In the genomic region with DNA sequence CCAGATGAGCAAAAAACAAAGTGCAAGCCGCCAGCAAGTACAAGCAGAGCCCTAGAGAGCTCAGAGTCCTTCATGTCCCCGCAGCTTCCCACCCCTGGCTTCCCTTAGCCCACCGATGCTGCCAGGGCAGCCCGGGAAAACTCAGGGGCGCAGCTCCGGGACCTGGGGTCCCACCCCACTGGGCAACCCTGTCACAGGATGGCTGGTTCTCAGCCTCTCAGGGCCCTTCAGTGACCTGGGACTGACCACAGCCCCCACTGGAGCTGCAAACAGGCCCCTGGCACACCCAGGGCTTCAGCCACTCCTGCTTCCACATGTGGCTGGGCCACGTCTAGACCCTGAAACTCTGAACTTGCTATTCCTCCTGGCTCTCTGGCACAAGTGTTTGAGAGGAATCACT, we compare ENCODE assay signal across 16 cellular contexts. TPM values are rescaled to one million over a fixed set of nuclear protein-coding genes. Genes with fewer than 3 reads are reported as not detected.
DNase-seq lines count a peak whose midpoint lies in the region; ATAC-seq and TF ChIP-seq lines count a peak whose summit lies in the region.
"Had no signal": no experiment of that assay in that cellular context is flagged by ENCODE, and none has a peak within 500 bp of the region (broad histone marks: within the 10 kb centered on the region; RNA-seq: fewer than 3 reads in every experiment).

No MANE protein-coding gene starts in this region.

- H3K27ac ChIP-seq in lower lobe of right lung: no peak overlapping the region
- H3K27ac ChIP-seq in spleen: no peak overlapping the region
- no peak overlapping the region for H3K27ac ChIP-seq in gastrocnemius medialis
- H3K27ac ChIP-seq: A549 had no signal

- peak; percentile 25 for DNase-seq in natural killer cell treated with Interleukin-12 subunit alpha and Interleukin-12 subunit beta and Interleukin-15 and Interleukin-18, amount 100 ng/mL, for 72 hours (ENCODE audit: low spot score)
- DNase-seq in natural killer cell (no peak), lower lobe of right lung (peak; percentile 29), spleen (peak; percentile 49), gastrocnemius medialis (no peak), left colon (no peak)
- DNase-seq: BE2C; CD8-positive, alpha-beta T cell; COR-L47; DMS153; DMS79 treated with DMSO at 0.1 percent for 48 hours; EL; H7 had no signal

- no peak overlapping the region for H3K27ac Mint-ChIP-seq in natural killer cell treated with Interleukin-12 subunit alpha and Interleukin-12 subunit beta and Interleukin-15 and Interleukin-18, amount 100 ng/mL, for 72 hours
- no peak overlapping the region for H3K27ac Mint-ChIP-seq in natural killer cell
- H3K27ac Mint-ChIP-seq: CD14-positive monocyte; CD8-positive, alpha-beta T cell; GM23338 had no signal

- H3K4me3 Mint-ChIP-seq in natural killer cell treated with Interleukin-12 subunit alpha and Interleukin-12 subunit beta and Interleukin-15 and Interleukin-18, amount 100 ng/mL, for 72 hours: no peak overlapping the region
- H3K4me3 Mint-ChIP-seq in natural killer cell: no peak overlapping the region
- H3K4me3 Mint-ChIP-seq: CD14-positive monocyte; CD8-positive, alpha-beta T cell; GM23338 had no signal

- no peak for TF ChIP-seq POLR2A in spleen (IDR thresholded peaks at IDR 0.05)
- no peak for TF ChIP-seq POLR2A in gastrocnemius medialis (IDR thresholded peaks at IDR 0.05)

- no peaks in the 10 kb centered on the region for H3K9me3 Mint-ChIP-seq in natural killer cell treated with Interleukin-12 subunit alpha and Interleukin-12 subunit beta and Interleukin-15 and Interleukin-18, amount 100 ng/mL, for 72 hours
- no peaks in the 10 kb centered on the region for H3K9me3 Mint-ChIP-seq in natural killer cell
- H3K9me3 Mint-ChIP-seq: GM23338 had no signal

- no peak for ATAC-seq in natural killer cell treated with Interleukin-12 subunit alpha and Interleukin-12 subunit beta and Interleukin-15 and Interleukin-18, amount 100 ng/mL, for 72 hours
- no peak for ATAC-seq in natural killer cell
- no peak for ATAC-seq in lower lobe of right lung
- ATAC-seq in gastrocnemius medialis: no peak
- ATAC-seq in left colon: no peak
- ATAC-seq: A549; CD8-positive, alpha-beta T cell; GM23338 had no signal

- WGBS in spleen, 5 donors: 60 to 89% (median 86%) methylated on average over 1 to 7 of the region's 7 CpGs

- H3K27me3 Mint-ChIP-seq in natural killer cell treated with Interleukin-12 subunit alpha and Interleukin-12 subunit beta and Interleukin-15 and Interleukin-18, amount 100 ng/mL, for 72 hours: peaks cover 5 to 6% of the 10 kb centered on the region in 2 donors
- H3K27me3 Mint-ChIP-seq in natural killer cell (ENCODE audit: low read depth in 2 of 2): peaks cover 0 to 4% of the 10 kb centered on the region in 2 donors

- TF ChIP-seq CTCF in natural killer cell (IDR thresholded peaks at IDR 0.05): no peak
- no peak for TF ChIP-seq CTCF in lower lobe of right lung (IDR thresholded peaks at IDR 0.05)
- TF ChIP-seq CTCF in spleen (IDR thresholded peaks at IDR 0.05 in 8 of 11, conservative IDR thresholded peaks at IDR 0.05 in 3 of 11): no peak
- no peak for TF ChIP-seq CTCF in gastrocnemius medialis (IDR thresholded peaks at IDR 0.05 in 4 of 5, conservative IDR thresholded peaks at IDR 0.05 in 1 of 5)

- intact Hi-C loops in natural killer cell (cut with micrococcal nuclease) (no loop called here), lower lobe of right lung (cut with DNase I) (no loop called here), spleen (cut with DNase I; ENCODE audit: low total_unique reads) (no loop called here), gastrocnemius medialis (cut with DNase I; ENCODE audit: low total_unique reads) (no loop called here), left colon (cut with DNase I, micrococcal nuclease) (no loop called here)

- H3K4me1 ChIP-seq in lower lobe of right lung (peaks cover 8% of the 10 kb centered on the region), spleen (peaks cover 0 to 11% (median 6%) of the 10 kb centered on the region in 6 donors), gastrocnemius medialis (no peaks in the 10 kb centered on the region)
- H3K4me1 ChIP-seq: BE2C had no signal

- H3K27me3 ChIP-seq in lower lobe of right lung (ENCODE audit: low read depth) (peaks cover 21% of the 10 kb centered on the region), spleen (replicated peaks in 1 of 7) (peaks cover 0 to 50% (median 6%) of the 10 kb centered on the region in 7 donors), gastrocnemius medialis (no peaks in the 10 kb centered on the region)
- H3K27me3 ChIP-seq: BE2C had no signal

- H3K9me3 ChIP-seq in lower lobe of right lung (no peaks in the 10 kb centered on the region), spleen (peaks cover 0 to 14% (median 9%) of the 10 kb centered on the region in 8 donors), gastrocnemius medialis (no peaks in the 10 kb centered on the region)
- H3K9me3 ChIP-seq: BE2C had no signal

- in situ Hi-C loops in gastrocnemius medialis (cut with MboI; ENCODE audit: low sequenced_read_pairs in 4 of 4): no loop called here

- peaks cover 0 to 4% of the 10 kb centered on the region in 2 donors for H3K4me1 Mint-ChIP-seq in natural killer cell treated with Interleukin-12 subunit alpha and Interleukin-12 subunit beta and Interleukin-15 and Interleukin-18, amount 100 ng/mL, for 72 hours (ENCODE audit: low read depth in 2 of 2)
- H3K4me1 Mint-ChIP-seq in natural killer cell: peaks cover 5 to 6% of the 10 kb centered on the region in 2 donors
- H3K4me1 Mint-ChIP-seq: GM23338 had no signal

- no peaks in the 10 kb centered on the region for H3K36me3 Mint-ChIP-seq in natural killer cell treated with Interleukin-12 subunit alpha and Interleukin-12 subunit beta and Interleukin-15 and Interleukin-18, amount 100 ng/mL, for 72 hours
- H3K36me3 Mint-ChIP-seq in natural killer cell: no peaks in the 10 kb centered on the region
- H3K36me3 Mint-ChIP-seq: CD14-positive monocyte; CD8-positive, alpha-beta T cell had no signal

- no peak overlapping the region for H3K4me3 ChIP-seq in lower lobe of right lung
- H3K4me3 ChIP-seq in spleen: no peak overlapping the region
- no peak overlapping the region for H3K4me3 ChIP-seq in gastrocnemius medialis
- H3K4me3 ChIP-seq: A549, GM23338 had no signal

- no peaks in the 10 kb centered on the region for H3K36me3 ChIP-seq in lower lobe of right lung
- no peaks in the 10 kb centered on the region for H3K36me3 ChIP-seq in spleen
- H3K36me3 ChIP-seq in gastrocnemius medialis: no peaks in the 10 kb centered on the region
- H3K36me3 ChIP-seq: BE2C had no signal

RNA-seq across cellular contexts. Expression of gene CHD5, which starts 49.5 kb away (rescaled TPM):
- under 1 TPM; 0.31 to 0.78 TPM for total RNA-seq in natural killer cell treated with Interleukin-12 subunit alpha and Interleukin-12 subunit beta and Interleukin-15 and Interleukin-18, amount 100 ng/mL, for 72 hours
- total RNA-seq in natural killer cell (1 to 10 TPM in 1 of 3 donors, under 1 TPM in 2; 0.34 to 1.2 (median 0.73) TPM), lower lobe of right lung (0.56 TPM), spleen (under 1 TPM; 0.09 to 0.44 (median 0.17) TPM), gastrocnemius medialis (under 1 TPM in 1 of 4 donors, not detected in 3; 0.05 TPM), left colon (under 1 TPM; 0.18 to 0.20 TPM)
- polyA plus RNA-seq in spleen: under 1 TPM; 0.04 to 0.10 (median 0.08) TPM
- polyA plus RNA-seq: CD14-positive monocyte had no signal

Comparison
In these comparisons a context has a peak if more than half of its experiments do, and no peak if none do; other contexts are left out.
1. DNase-seq: peak in natural killer cell treated with Interleukin-12 subunit alpha and Interleukin-12 subunit beta and Interleukin-15 and Interleukin-18, amount 100 ng/mL, for 72 hours (single experiment), lower lobe of right lung (single experiment) and spleen (single experiment); none in natural killer cell (single experiment), gastrocnemius medialis (0 of 2) and left colon (0 of 2).